9 cellular contexts compared by ENCODE assay signal in the genomic region with DNA sequence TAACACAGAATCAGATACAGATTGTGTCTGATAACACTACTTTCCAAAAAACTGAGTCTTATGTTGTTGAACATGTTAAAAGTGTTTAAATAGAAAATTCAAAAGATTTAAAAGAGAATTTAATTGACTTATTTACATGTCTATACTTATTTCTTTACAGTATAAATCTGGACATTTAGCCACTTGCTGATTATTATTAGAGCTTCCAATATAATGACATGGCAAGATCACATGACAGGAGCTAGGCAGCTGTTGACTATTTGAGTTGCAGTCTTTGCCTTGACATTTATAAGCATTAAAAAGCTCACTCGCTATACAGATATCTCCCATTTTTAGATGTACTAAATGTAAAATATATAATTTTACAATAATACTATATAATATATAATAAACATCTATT. TPM values are rescaled to one million over a fixed set of nuclear protein-coding genes. Genes with fewer than 3 reads are reported as not detected.
"Had no signal": no experiment of that assay in that cellular context is flagged by ENCODE, and none has a peak within 500 bp of the region (broad histone marks: within the 10 kb centered on the region; RNA-seq: fewer than 3 reads in every experiment).

No MANE protein-coding gene starts in this region.

- H2AFZ ChIP-seq: GM23338 had no signal

- DNase-seq: H9, HCEC 1CT had no signal

- FAIRE-seq: H1, H54, HepG2, HTR-8/SVneo had no signal

- H3K4me2 ChIP-seq: GM23338 had no signal

- H3K4me3 ChIP-seq: GM23338 had no signal

RNA-seq across cellular contexts. Expression of a gene that starts 6.4 kb away (rescaled TPM):
- total RNA-seq: HepG2, HT-29 had no signal
- polyA plus RNA-seq: HepG2, IgD-negative memory B cell had no signal
